In the genomic region with DNA sequence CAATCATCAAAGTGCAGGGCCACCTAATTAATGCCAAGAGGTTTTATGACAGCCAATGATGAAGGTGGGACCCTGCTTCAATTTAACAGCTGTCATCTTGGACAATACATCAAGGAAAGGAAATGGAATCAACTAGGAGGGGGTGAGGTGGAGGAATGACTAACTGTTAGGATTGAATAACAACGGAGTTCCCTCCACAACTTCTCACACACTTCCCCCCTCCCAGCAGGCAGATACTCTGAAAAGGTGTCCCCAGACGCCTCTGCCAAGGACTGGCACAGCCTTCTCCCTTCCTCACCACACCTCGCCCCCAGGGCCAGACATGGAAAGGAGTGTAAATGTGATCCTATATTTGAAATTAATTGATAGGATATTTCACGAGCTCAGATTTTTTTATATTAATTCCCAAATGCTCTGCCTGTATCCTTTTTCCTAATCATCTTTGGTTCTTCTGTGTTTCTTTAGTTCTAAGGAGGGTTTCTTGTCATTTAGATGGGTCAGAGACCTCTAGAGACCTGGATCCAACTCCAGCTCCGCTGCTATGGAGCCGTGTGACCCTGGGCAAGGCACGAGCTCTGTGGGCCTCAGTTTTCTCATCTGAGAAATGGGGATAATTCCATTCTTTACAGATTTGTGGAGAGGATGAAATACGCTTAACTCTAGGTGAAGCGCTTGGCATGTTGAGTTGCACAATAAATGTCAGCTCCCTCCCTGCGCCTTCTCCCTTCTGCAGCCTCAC, we compare ENCODE assay signal across 1 cellular context.
A peak's percentile ranks its signal among the peaks of the same experiment; 100 is the strongest.
TF ChIP-seq lines count a peak whose summit lies in the region.

No MANE protein-coding gene starts in this region.

TF ChIP-seq in K562, 482 proteins besides CTCF, POLR2A, EP300 and RAD21:
- TF ChIP-seq, protein P1, sequence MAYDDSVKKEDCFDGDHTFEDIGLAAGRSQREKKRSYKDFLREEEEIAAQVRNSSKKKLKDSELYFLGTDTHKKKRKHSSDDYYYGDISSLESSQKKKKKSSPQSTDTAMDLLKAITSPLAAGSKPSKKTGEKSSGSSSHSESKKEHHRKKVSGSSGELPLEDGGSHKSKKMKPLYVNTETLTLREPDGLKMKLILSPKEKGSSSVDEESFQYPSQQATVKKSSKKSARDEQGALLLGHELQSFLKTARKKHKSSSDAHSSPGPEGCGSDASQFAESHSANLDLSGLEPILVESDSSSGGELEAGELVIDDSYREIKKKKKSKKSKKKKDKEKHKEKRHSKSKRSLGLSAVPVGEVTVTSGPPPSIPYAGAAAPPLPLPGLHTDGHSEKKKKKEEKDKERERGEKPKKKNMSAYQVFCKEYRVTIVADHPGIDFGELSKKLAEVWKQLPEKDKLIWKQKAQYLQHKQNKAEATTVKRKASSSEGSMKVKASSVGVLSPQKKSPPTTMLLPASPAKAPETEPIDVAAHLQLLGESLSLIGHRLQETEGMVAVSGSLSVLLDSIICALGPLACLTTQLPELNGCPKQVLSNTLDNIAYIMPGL (CRISPR knock-in tag; IDR thresholded peaks at IDR 0.05) = no peak
- 0 out of 2 replicates have a peak, but pooled peaks have one; percentile 17 for TF ChIP-seq ADNP (tag; IDR thresholded peaks at IDR 0.05)
- no peak for TF ChIP-seq SPI1 (IDR thresholded peaks at IDR 0.05; ENCODE audit: borderline replicate concordance, low read depth, low read length)
- no peak for TF ChIP-seq SETDB1 (IDR thresholded peaks at IDR 0.05; ENCODE audit: low read length)
- TF ChIP-seq BCOR (IDR thresholded peaks at IDR 0.05) = 0 out of 2 replicates have a peak, but pooled peaks have one; percentile 26
- peak; percentile 39 for TF ChIP-seq CHD4 (IDR thresholded peaks at IDR 0.05; ENCODE audit: insufficient read depth, insufficient replicate concordance, low read depth, low read length, poor library complexity, severe bottlenecking)
- TF ChIP-seq KDM1A (IDR thresholded peaks at IDR 0.05) = 0 out of 4 replicates have a peak, but pooled peaks of 1 of the 2 experiments have one; percentile 22
- TF ChIP-seq RBM25 (IDR thresholded peaks at IDR 0.05; ENCODE audit: low read depth, low read length, severe bottlenecking) = peak; percentile 86
